Comparison of ENCODE assay signal across 9 cellular contexts in the genomic region with DNA sequence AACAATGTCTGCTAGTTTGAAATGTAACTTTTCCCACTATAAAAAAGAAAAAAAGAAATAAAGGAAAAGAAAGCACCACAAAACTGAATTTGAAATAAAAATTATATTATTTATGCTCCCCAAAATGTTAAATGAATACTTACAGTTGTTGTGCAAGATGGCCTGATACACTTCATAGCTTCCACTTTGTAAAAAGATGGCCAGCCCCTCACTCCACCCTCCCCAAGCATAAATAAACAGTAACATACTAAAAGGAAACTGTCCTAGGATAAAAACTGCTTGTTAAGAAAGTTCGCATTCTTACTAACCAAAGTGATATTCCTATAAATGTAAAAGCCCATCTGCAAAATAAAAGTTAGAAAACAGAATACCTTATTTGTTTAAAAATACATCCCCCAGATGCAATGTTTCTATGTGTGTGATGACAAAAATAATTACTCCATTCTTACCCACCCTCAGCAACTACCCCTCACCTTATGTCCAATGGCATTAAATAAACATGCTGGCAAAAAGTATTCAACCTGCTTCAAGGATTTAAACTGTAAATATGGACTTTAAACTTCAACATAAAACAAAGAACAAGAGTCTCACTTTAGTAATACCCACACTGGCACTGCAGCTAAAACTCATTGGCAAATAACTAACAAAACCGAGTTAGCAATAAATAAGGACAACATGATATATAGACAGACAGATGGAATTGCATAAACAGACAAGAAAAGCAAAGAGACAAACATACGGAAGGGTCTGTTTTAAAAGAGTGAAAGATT. TPM values are rescaled to one million over a fixed set of nuclear protein-coding genes. Genes with fewer than 3 reads are reported as not detected.
DNase-seq lines count a peak whose midpoint lies in the region; ATAC-seq and TF ChIP-seq lines count a peak whose summit lies in the region.
"Had no signal": no experiment of that assay in that cellular context is flagged by ENCODE, and none has a peak within 500 bp of the region (broad histone marks: within the 10 kb centered on the region; RNA-seq: fewer than 3 reads in every experiment).

No MANE protein-coding gene starts in this region.

- H3K4me2 ChIP-seq in Loucy (ENCODE audit: low read depth, low read length, poor library complexity, severe bottlenecking): peak overlapping the region; percentile 78

- no peak for ATAC-seq in GM19397 (IDR thresholded peaks at IDR 0.05; ENCODE audit: unreplicated experiment)

- in situ Hi-C loops in ACHN (cut with HindIII; ENCODE audit: low pct_ligation_motif_present, low pct_unique_long_range_greater_than_20kb, low sequenced_read_pairs): no loop called here

- H3K4me3 ChIP-seq in Loucy (ENCODE audit: low read length, poor library complexity, severe bottlenecking): peak overlapping the region; percentile 72

- H3K9me3 ChIP-seq in Loucy (ENCODE audit: insufficient read depth, low read depth, low read length): no peaks in the 10 kb centered on the region

- peaks cover 9% of the 10 kb centered on the region for H3K36me3 Mint-ChIP-seq in dendritic cell treated with granulocyte-macrophage colony-stimulating factor and Interleukin-4, amounts not matched to agents 40 ng/mL and 50 ng/mL, for 4 days (ENCODE audit: low read depth)
- H3K36me3 Mint-ChIP-seq in neural crest cell (ENCODE audit: low read depth): peaks cover 8% of the 10 kb centered on the region

- peaks cover 2% of the 10 kb centered on the region for H3K9me3 Mint-ChIP-seq in dendritic cell treated with granulocyte-macrophage colony-stimulating factor and Interleukin-4, amounts not matched to agents 40 ng/mL and 50 ng/mL, for 4 days
- H3K9me3 Mint-ChIP-seq in neural crest cell: peaks cover 5% of the 10 kb centered on the region

- H3K27me3 Mint-ChIP-seq in dendritic cell treated with granulocyte-macrophage colony-stimulating factor and Interleukin-4, amounts not matched to agents 40 ng/mL and 50 ng/mL, for 4 days: no peaks in the 10 kb centered on the region
- H3K27me3 Mint-ChIP-seq in neural crest cell (ENCODE audit: low read depth): no peaks in the 10 kb centered on the region

- no peak overlapping the region for H3K4me3 Mint-ChIP-seq in dendritic cell treated with granulocyte-macrophage colony-stimulating factor and Interleukin-4, amounts not matched to agents 40 ng/mL and 50 ng/mL, for 4 days
- peak overlapping the region; percentile 32 for H3K4me3 Mint-ChIP-seq in neural crest cell

- no peaks in the 10 kb centered on the region for H3K27me3 ChIP-seq in Loucy (ENCODE audit: insufficient read depth, low read length, poor library complexity, severe bottlenecking)

- H3K27ac Mint-ChIP-seq in dendritic cell treated with granulocyte-macrophage colony-stimulating factor and Interleukin-4, amounts not matched to agents 40 ng/mL and 50 ng/mL, for 4 days: peak overlapping the region; percentile 63
- H3K27ac Mint-ChIP-seq in neural crest cell (ENCODE audit: unreplicated experiment): peak overlapping the region; percentile 17

- TF ChIP-seq CTCF in Loucy (conservative IDR thresholded peaks at IDR 0.05; ENCODE audit: low read length) (no peak), neural crest cell (conservative IDR thresholded peaks at IDR 0.05) (no peak)

- H3K9ac ChIP-seq in Loucy (ENCODE audit: low read depth, low read length, poor library complexity, severe bottlenecking): peak overlapping the region; percentile 67

- intact Hi-C loops in dendritic cell treated with granulocyte-macrophage colony-stimulating factor and Interleukin-4, amounts not matched to agents 40 ng/mL and 50 ng/mL, for 4 days (cut with micrococcal nuclease): loop anchor here (10.0 kb wide), 1 partner anchor 686 kb away; no protein-coding TSS in a partner anchor

- H2AFZ ChIP-seq in Loucy (ENCODE audit: low read length): no peak overlapping the region

- DNase-seq in ACHN (peak; percentile 2), neural crest cell (ENCODE audit: low read depth, low spot score) (no peak), GOT3 (lab: John Stamatoyannopoulos, UW) (no peak), AG08395 (ENCODE audit: low spot score) (no peak)
- no peak for DNase-seq in activated CD4-positive, CD25-positive, alpha-beta regulatory T cell treated with anti-CD3 and anti-CD28 coated beads, Interleukin-2, amount 50 U/mL, for 72 hours
- DNase-seq: WERI-Rb-1 had no signal

- peaks cover 40% of the 10 kb centered on the region for H3K4me1 ChIP-seq in Loucy (ENCODE audit: insufficient read depth, low read length, poor library complexity, severe bottlenecking)

- H3K36me3 ChIP-seq in Loucy (ENCODE audit: insufficient read depth, low read length): no peaks in the 10 kb centered on the region
- H3K36me3 ChIP-seq: WERI-Rb-1 had no signal

- no peaks in the 10 kb centered on the region for H4K20me1 ChIP-seq in Loucy (ENCODE audit: insufficient read depth, low read length, poor library complexity, severe bottlenecking)

- H3K79me2 ChIP-seq in Loucy (ENCODE audit: insufficient read depth, low read length): peaks cover 16% of the 10 kb centered on the region; the same call in 1 of the 2 replicates

- H3K9me2 ChIP-seq in Loucy (replicated peaks; ENCODE audit: low read depth, low read length): no peaks in the 10 kb centered on the region

- no peaks in the 10 kb centered on the region for H3F3A ChIP-seq in Loucy (ENCODE audit: low read depth)

- peaks cover 21% of the 10 kb centered on the region for H3K4me1 Mint-ChIP-seq in dendritic cell treated with granulocyte-macrophage colony-stimulating factor and Interleukin-4, amounts not matched to agents 40 ng/mL and 50 ng/mL, for 4 days (ENCODE audit: low read depth)
- peaks cover 16% of the 10 kb centered on the region for H3K4me1 Mint-ChIP-seq in neural crest cell

RNA-seq across cellular contexts. Expression of gene ZBTB20, which starts 47.8 kb away (rescaled TPM):
- total RNA-seq in neural crest cell: 12.4 and 13.9 TPM in 2 replicates
